Comparison of ENCODE assay signal across 8 cellular contexts in the genomic region with DNA sequence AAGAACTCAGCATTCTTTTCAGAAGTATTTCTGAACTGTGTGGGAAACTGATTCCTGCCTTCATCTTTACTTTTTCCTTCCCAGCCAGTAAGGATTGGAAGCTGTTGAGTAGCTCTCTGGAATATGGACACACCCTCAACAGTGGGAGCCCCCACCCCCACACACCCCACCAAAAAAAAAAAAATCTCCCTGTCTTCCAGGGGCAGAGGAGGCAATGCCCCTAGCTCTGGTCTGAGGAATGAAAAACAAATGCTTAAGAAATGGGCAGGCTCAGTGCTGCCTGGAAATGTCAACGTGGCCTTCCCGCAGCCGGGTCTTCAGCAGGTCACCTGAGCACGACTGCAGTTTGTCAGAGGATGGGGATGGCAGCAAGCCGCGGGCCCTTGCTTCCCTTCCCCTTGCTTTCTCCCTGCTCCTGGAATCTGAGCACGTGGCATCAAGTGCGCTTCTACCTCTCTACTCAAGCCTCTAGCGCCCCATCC. TPM values are rescaled to one million over a fixed set of nuclear protein-coding genes. Genes with fewer than 3 reads are reported as not detected.
DNase-seq lines count a peak whose midpoint lies in the region; ATAC-seq and TF ChIP-seq lines count a peak whose summit lies in the region.

No MANE protein-coding gene starts in this region.

- H3K4me3 Mint-ChIP-seq in endothelial cell (ENCODE audit: unreplicated experiment) = peak overlapping the region; percentile 84

- peak overlapping the region; percentile 71 for H3K4me3 ChIP-seq in ACC112 (ENCODE audit: low read depth, low read length)
- H3K4me3 ChIP-seq in MM.1S (ENCODE audit: low read length) = peak overlapping the region; percentile 74
- H3K4me3 ChIP-seq in psoas muscle = peak overlapping the region; percentile 69

- H3K27ac ChIP-seq in ACC112 (ENCODE audit: low read depth, low read length) (no peak overlapping the region), MM.1S (ENCODE audit: low read length) (no peak overlapping the region), psoas muscle (peak overlapping the region; percentile 74)

- peaks cover 5% of the 10 kb centered on the region; the same call in 1 of the 2 replicates for H3F3A ChIP-seq in MM.1S (ENCODE audit: insufficient read depth, low read length)

- H4K20me1 ChIP-seq in MM.1S (ENCODE audit: insufficient read depth, low read length) = no peaks in the 10 kb centered on the region

- H3K36me3 ChIP-seq in ACC112 (ENCODE audit: insufficient read depth, low read length) = no peaks in the 10 kb centered on the region
- no peaks in the 10 kb centered on the region; the same call in 1 of the 2 replicates for H3K36me3 ChIP-seq in MM.1S (replicated peaks; ENCODE audit: insufficient read depth, low read length)
- H3K36me3 ChIP-seq in psoas muscle (ENCODE audit: insufficient read depth in 1 of 2, low read depth in 1 of 2) = peaks cover 0 to 22% of the 10 kb centered on the region in 2 donors

- H3K79me2 ChIP-seq in ACC112 (ENCODE audit: control insufficient read depth, insufficient read depth, low read length, unreplicated experiment) (no peaks in the 10 kb centered on the region), MM.1S (ENCODE audit: low read length) (peaks cover 13% of the 10 kb centered on the region)

- H3K9ac ChIP-seq in MM.1S (ENCODE audit: low read length) = peak overlapping the region; percentile 70

- intact Hi-C loops in psoas muscle (cut with DNase I) = loop anchor here in 1 of 2 donors (5.0 kb wide), 1 partner anchor 161 kb away; no protein-coding TSS in a partner anchor

- H3K4me1 ChIP-seq in ACC112 (ENCODE audit: control insufficient read depth, insufficient read depth, low read length, unreplicated experiment) (peaks cover 9% of the 10 kb centered on the region), MM.1S (ENCODE audit: low read length) (peaks cover 28% of the 10 kb centered on the region), psoas muscle (peaks cover 32% of the 10 kb centered on the region)

- ATAC-seq in GM18867 (IDR thresholded peaks at IDR 0.05; ENCODE audit: unreplicated experiment) = peak; percentile 21
- ATAC-seq in psoas muscle = peak in 1 of 4 donors; percentile 7

- DNase-seq in MM.1S = peak; percentile 49
- DNase-seq in endothelial cell (ENCODE audit: low spot score) = no peak
- no peak for DNase-seq in psoas muscle
- DNase-seq in germinal center (ENCODE audit: low spot score) = no peak
- no peak for DNase-seq in stimulated activated CD4-positive, alpha-beta T cell treated with anti-CD3 and anti-CD28 coated beads, Interleukin-4, amount 100 ng/mL, for 1 hour
- no peak for DNase-seq in GM03348 (ENCODE audit: low spot score)

- no peaks in the 10 kb centered on the region for H3K9me2 ChIP-seq in MM.1S (replicated peaks; ENCODE audit: insufficient read depth, low read length)

- no peaks in the 10 kb centered on the region for H3K9me3 Mint-ChIP-seq in endothelial cell (ENCODE audit: unreplicated experiment)

- peaks cover 41% of the 10 kb centered on the region for H3K4me1 Mint-ChIP-seq in endothelial cell (ENCODE audit: unreplicated experiment)

- 8 to 18% (median 9%) methylated on average over 9 of the region's 9 CpGs for WGBS in psoas muscle, 3 donors

- H2AFZ ChIP-seq in ACC112 (ENCODE audit: low read length, unreplicated experiment) = no peak overlapping the region
- H2AFZ ChIP-seq in MM.1S (ENCODE audit: low read length) = peak overlapping the region; percentile 73

- H3K9me3 ChIP-seq in MM.1S (replicated peaks; ENCODE audit: insufficient read depth, low read length) (no peaks in the 10 kb centered on the region), psoas muscle (no peaks in the 10 kb centered on the region)

- H3K27me3 ChIP-seq in ACC112 (ENCODE audit: insufficient read depth, low read length) (peaks cover 11% of the 10 kb centered on the region; the same call in 1 of the 2 replicates), MM.1S (replicated peaks; ENCODE audit: insufficient read depth, low read length) (no peaks in the 10 kb centered on the region; the same call in 1 of the 2 replicates), psoas muscle (ENCODE audit: insufficient read depth in 3 of 3, low read length in 2 of 3) (no peaks in the 10 kb centered on the region)

- no peak overlapping the region for H3K27ac Mint-ChIP-seq in endothelial cell (ENCODE audit: unreplicated experiment)

- H3K27me3 Mint-ChIP-seq in endothelial cell (ENCODE audit: unreplicated experiment) = peaks cover 16% of the 10 kb centered on the region

- H3K4me2 ChIP-seq in MM.1S (ENCODE audit: low read depth, low read length) = peak overlapping the region; percentile 96

- peaks cover 4% of the 10 kb centered on the region for H3K36me3 Mint-ChIP-seq in endothelial cell (ENCODE audit: low read depth, unreplicated experiment)

- no peak for TF ChIP-seq CTCF in MM.1S (IDR thresholded peaks at IDR 0.05; ENCODE audit: low read length)
- no peak for TF ChIP-seq CTCF in endothelial cell (IDR thresholded peaks at IDR 0.05; ENCODE audit: unreplicated experiment)
- no peak for TF ChIP-seq CTCF in psoas muscle (IDR thresholded peaks at IDR 0.05)

RNA-seq across cellular contexts. Expression of a gene that starts 0.5 kb away (rescaled TPM):
- total RNA-seq in endothelial cell (ENCODE audit: unreplicated experiment) (11.8 TPM), psoas muscle (10 to 100 TPM in 2 of 4 donors, 1 to 10 TPM in 2; 1.2 to 17.5 (median 6.9) TPM)
- polyA plus RNA-seq in psoas muscle = 10 to 100 TPM in 1 of 3 donors, under 1 TPM in 2; 0.72 to 22.5 (median 0.86) TPM

RNA-seq across cellular contexts. Expression of a gene that starts 14.6 kb away (rescaled TPM):
- total RNA-seq in endothelial cell (ENCODE audit: unreplicated experiment) (2.3 TPM), psoas muscle (1 to 10 TPM; 1.5 to 4.4 (median 2.1) TPM)
- 1 to 10 TPM in 1 of 3 donors, under 1 TPM in 2; 0.61 to 3.4 (median 0.82) TPM for polyA plus RNA-seq in psoas muscle
